Comparison of ENCODE assay signal across 8 cellular contexts in the genomic region with DNA sequence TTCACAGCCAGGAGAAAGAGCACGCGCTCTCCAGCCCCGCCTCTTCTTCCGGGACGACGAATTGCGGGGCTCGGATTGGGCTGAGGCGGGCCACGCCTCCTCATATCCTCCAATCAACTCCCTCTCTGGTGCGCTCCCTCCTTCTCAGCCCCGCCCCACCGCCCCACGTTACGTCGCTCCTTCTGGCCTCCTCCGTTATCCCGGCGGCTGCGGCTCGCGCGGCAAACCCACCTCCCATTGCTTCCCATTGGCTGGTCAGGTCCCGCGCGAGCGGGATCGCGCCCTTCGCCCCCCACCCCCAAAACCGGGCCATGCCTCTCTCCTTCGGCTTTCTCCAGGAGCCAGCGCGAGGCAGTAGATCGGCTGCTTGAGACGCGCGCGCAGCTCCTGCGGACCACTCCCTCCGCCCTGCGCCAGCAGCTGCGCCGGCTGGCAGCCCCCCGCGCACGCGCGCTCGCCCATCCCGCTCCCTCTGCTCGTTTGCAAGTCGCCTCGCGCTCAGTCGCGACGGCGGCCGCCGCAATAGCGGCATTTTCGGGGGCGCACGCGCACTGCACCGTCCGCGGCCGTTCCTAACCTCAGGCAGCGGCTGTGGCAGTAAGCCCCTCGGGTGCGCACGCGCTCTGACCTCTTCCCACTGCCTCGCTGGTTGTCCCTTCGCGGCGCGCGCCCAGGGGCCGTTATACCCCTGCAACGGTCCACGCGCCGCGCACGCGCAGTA. TPM values are rescaled to one million over a fixed set of nuclear protein-coding genes. Genes with fewer than 3 reads are reported as not detected.
DNase-seq lines count a peak whose midpoint lies in the region; ATAC-seq lines count a peak whose summit lies in the region.

No MANE protein-coding gene starts in this region.

- H3K27ac ChIP-seq in cingulate gyrus (ENCODE audit: low read depth, low read length) = peak overlapping the region; percentile 92

- ATAC-seq in HG03457 (IDR thresholded peaks at IDR 0.05; ENCODE audit: unreplicated experiment) (peak; percentile 48), left colon (peak; percentile 84)

- intact Hi-C loops in left colon (cut with DNase I, micrococcal nuclease) = loop anchor here in 1 of 2 donors (10.0 kb wide), 1 partner anchor 115 kb away; no protein-coding TSS in a partner anchor

- peak; percentile 99 for DNase-seq in Ammon's horn (ENCODE audit: low spot score)
- DNase-seq in GM19240 (ENCODE audit: insufficient read length, low spot score) = peak; percentile 73
- peak; percentile 97 for DNase-seq in NCI-H524 (lab: John Stamatoyannopoulos, UW)
- peak; percentile 90 to 93 for DNase-seq in activated CD4-positive, alpha-beta T cell treated with anti-CD3 and anti-CD28 coated beads for 4 hours
- peak; percentile 98 to 99 for DNase-seq in left colon
- peak; percentile 98 for DNase-seq in stimulated activated CD4-positive, alpha-beta T cell treated with anti-CD3 and anti-CD28 coated beads, Interleukin-1b, Interleukin-23, amount 100 ng/mL, for 48 hours

RNA-seq across cellular contexts. Expression of a gene that starts 0.5 kb away (rescaled TPM):
- total RNA-seq in left colon = 10 to 100 TPM; 65.8 to 73.1 TPM

RNA-seq across cellular contexts. Expression of a gene that starts 9.6 kb away (rescaled TPM):
- 100 to 1,000 TPM; 123 to 138 TPM for total RNA-seq in left colon

Comparison
In these comparisons a context has a peak if more than half of its experiments do, and no peak if none do; other contexts are left out.
1. Peak in every context shown above with its lines: DNase-seq, ATAC-seq and H3K27ac ChIP-seq.